ENCODE assay signal across 12 cellular contexts in genomic region chr2:88074854-88075292, GRCh38. TPM values are rescaled to one million over a fixed set of nuclear protein-coding genes. Genes with fewer than 3 reads are reported as not detected.
DNase-seq lines count a peak whose midpoint lies in the region; ATAC-seq and TF ChIP-seq lines count a peak whose summit lies in the region.
"Had no signal": no experiment of that assay in that cellular context is flagged by ENCODE, and none has a peak within 500 bp of the region (broad histone marks: within the 10 kb centered on the region; RNA-seq: fewer than 3 reads in every experiment).

No MANE protein-coding gene starts in this region.

- intact Hi-C loops in PC-9 (cut with micrococcal nuclease; ENCODE audit: unreplicated experiment) = no loop called here
- intact Hi-C loops in psoas muscle (cut with DNase I) = no loop called here
- intact Hi-C loops in natural killer cell (cut with micrococcal nuclease) = no loop called here

- peak; percentile 90 for DNase-seq in HCEC 1CT
- peak; percentile 17 to 88 for DNase-seq in PC-9
- peak; percentile 83 for DNase-seq in epithelial cell of prostate (ENCODE audit: low read depth, low spot score)
- no peak for DNase-seq in psoas muscle
- DNase-seq in NCI-H1092 (lab: John Stamatoyannopoulos, UW) = no peak
- DNase-seq in GM13977 (ENCODE audit: low spot score) = no peak
- DNase-seq in natural killer cell = no peak
- DNase-seq: activated T-cell treated with anti-CD3 and anti-CD28 coated beads, Interleukin-2, amount 50 U/mL, for 24 hours; head of caudate nucleus had no signal

- H3K27ac Mint-ChIP-seq in natural killer cell = no peak overlapping the region
- H3K27ac Mint-ChIP-seq: activated T-cell treated with anti-CD3 and anti-CD28 coated beads, Interleukin-2, amount 50 U/mL, for 24 hours; stimulated activated naive CD8-positive, alpha-beta T cell treated with anti-CD3 and anti-CD28 coated beads, Interleukin-15, Interleukin-2, amounts not matched to agents 100 ng/mL and 50 ng/mL, for 24 hours had no signal

- WGBS in psoas muscle, 3 donors = 25 to 52% (median 27%) methylated on average over 4 of the region's 4 CpGs

- ATAC-seq in psoas muscle = no peak
- ATAC-seq in GM21367 (IDR thresholded peaks at IDR 0.05; ENCODE audit: unreplicated experiment) = no peak
- no peak for ATAC-seq in natural killer cell

- H3K9me3 Mint-ChIP-seq in natural killer cell = no peaks in the 10 kb centered on the region
- H3K9me3 Mint-ChIP-seq: activated T-cell treated with anti-CD3 and anti-CD28 coated beads, Interleukin-2, amount 50 U/mL, for 24 hours; central memory CD8-positive, alpha-beta T cell; stimulated activated naive CD8-positive, alpha-beta T cell treated with anti-CD3 and anti-CD28 coated beads, Interleukin-15, Interleukin-2, amounts not matched to agents 100 ng/mL and 50 ng/mL, for 24 hours had no signal

- no TSS peak for BruUV-seq in PC-9 (replicated peaks; lab: Mats Ljungman, UMichigan)

- in situ Hi-C loops in GM13977 (cut with MboI; ENCODE audit: low pct_unique_long_range_greater_than_20kb, low sequenced_read_pairs, unreplicated experiment) = no loop called here

- H3K4me1 Mint-ChIP-seq in natural killer cell = no peaks in the 10 kb centered on the region
- H3K4me1 Mint-ChIP-seq: central memory CD8-positive, alpha-beta T cell had no signal

- no peaks in the 10 kb centered on the region for H3K36me3 ChIP-seq in PC-9 (ENCODE audit: low read depth)
- no peaks in the 10 kb centered on the region for H3K36me3 ChIP-seq in psoas muscle (ENCODE audit: insufficient read depth in 1 of 2, low read depth in 1 of 2)

- no peak overlapping the region for H3K4me3 ChIP-seq in PC-9
- H3K4me3 ChIP-seq in psoas muscle = no peak overlapping the region

- H4K20me1 ChIP-seq in PC-9 (ENCODE audit: insufficient read depth) = no peaks in the 10 kb centered on the region

- H2AFZ ChIP-seq in PC-9 = no peak overlapping the region

- peaks cover 4 to 17% of the 10 kb centered on the region in 2 donors for H3K27me3 Mint-ChIP-seq in natural killer cell (ENCODE audit: low read depth in 2 of 2)
- H3K27me3 Mint-ChIP-seq: activated T-cell treated with anti-CD3 and anti-CD28 coated beads, Interleukin-2, amount 50 U/mL, for 24 hours; stimulated activated naive CD8-positive, alpha-beta T cell treated with anti-CD3 and anti-CD28 coated beads, Interleukin-15, Interleukin-2, amounts not matched to agents 100 ng/mL and 50 ng/mL, for 24 hours had no signal

- H3K27ac ChIP-seq in PC-9 = no peak overlapping the region
- H3K27ac ChIP-seq in epithelial cell of prostate = peak overlapping the region; percentile 16
- peak overlapping the region; percentile 70 for H3K27ac ChIP-seq in psoas muscle

- H3K4me2 ChIP-seq in PC-9 = peak overlapping the region; percentile 19; the same call in 1 of the 2 replicates

- TF ChIP-seq CTCF in PC-9 (conservative IDR thresholded peaks at IDR 0.05) (no peak), psoas muscle (IDR thresholded peaks at IDR 0.05) (no peak), GM13977 (IDR thresholded peaks at IDR 0.05; ENCODE audit: extremely low read depth, insufficient read depth, missing control alignments) (no peak), natural killer cell (IDR thresholded peaks at IDR 0.05) (no peak)

- H3K27me3 ChIP-seq in PC-9 (ENCODE audit: insufficient read depth, low read depth) (no peaks in the 10 kb centered on the region), psoas muscle (ENCODE audit: insufficient read depth in 3 of 3, low read length in 2 of 3) (no peaks in the 10 kb centered on the region)

- H3K4me1 ChIP-seq in PC-9 (replicated peaks; ENCODE audit: insufficient read depth) (peaks cover 12% of the 10 kb centered on the region; the same call in 1 of the 2 replicates), psoas muscle (peaks cover 42% of the 10 kb centered on the region)

- H3K79me2 ChIP-seq in PC-9 (ENCODE audit: low read depth) = no peaks in the 10 kb centered on the region

- H3K4me3 Mint-ChIP-seq in natural killer cell = no peak overlapping the region
- H3K4me3 Mint-ChIP-seq: activated T-cell treated with anti-CD3 and anti-CD28 coated beads, Interleukin-2, amount 50 U/mL, for 24 hours; central memory CD8-positive, alpha-beta T cell; stimulated activated naive CD8-positive, alpha-beta T cell treated with anti-CD3 and anti-CD28 coated beads, Interleukin-15, Interleukin-2, amounts not matched to agents 100 ng/mL and 50 ng/mL, for 24 hours had no signal

- H3K9me2 ChIP-seq in PC-9 (ENCODE audit: insufficient read depth) = no peaks in the 10 kb centered on the region

- H3F3A ChIP-seq in PC-9 (ENCODE audit: insufficient read depth, low read depth) = peaks cover 7% of the 10 kb centered on the region; the same call in 1 of the 2 replicates

- POLR2A ChIA-PET in PC-9 (lab: Charles Lee; ENCODE audit: unreplicated experiment) = interaction anchor here (0.6 to 0.7 kb wide), 2 partner anchors 553 to 617 kb away, joined by 5 to 6 read pairs; partner anchors contain the start of gene RPIA

- CTCF ChIA-PET in PC-9 (lab: Charles Lee) = no interaction called here

- no peaks in the 10 kb centered on the region for H3K36me3 Mint-ChIP-seq in natural killer cell

- no peaks in the 10 kb centered on the region for H3K9me3 ChIP-seq in PC-9 (ENCODE audit: insufficient read depth, low read depth)
- no peaks in the 10 kb centered on the region for H3K9me3 ChIP-seq in psoas muscle

RNA-seq across cellular contexts. Expression of gene SMYD1, which starts 7.2 kb away (rescaled TPM):
- total RNA-seq in PC-9 (2021) = not detected in 2 replicates
- 100 to 1,000 TPM; 143 to 325 (median 232) TPM for total RNA-seq in psoas muscle
- polyA plus RNA-seq in psoas muscle = 100 to 1,000 TPM in 1 of 3 donors, 10 to 100 TPM in 1, 1 to 10 TPM in 1; 8.0 to 112 (median 57.2) TPM
- not detected for total RNA-seq in natural killer cell

RNA-seq across cellular contexts. Expression of gene KRCC1, which starts 19.3 kb away (rescaled TPM):
- total RNA-seq in PC-9 (2021) (12.3 and 17.4 TPM in 2 replicates), psoas muscle (10 to 100 TPM; 10.8 to 24.1 (median 18.7) TPM), natural killer cell (10 to 100 TPM in 2 of 3 donors, 1 to 10 TPM in 1; 9.0 to 17.0 (median 10.5) TPM)
- 10 to 100 TPM; 19.1 to 44.4 (median 20.1) TPM for polyA plus RNA-seq in psoas muscle

RNA-seq across cellular contexts. Expression of gene FABP1, which starts 53.0 kb away (rescaled TPM):
- total RNA-seq in PC-9 (2021) = not detected in 2 replicates
- under 1 TPM in 3 of 4 donors, not detected in 1; 0.52 to 0.89 (median 0.65) TPM for total RNA-seq in psoas muscle
- polyA plus RNA-seq in psoas muscle = 1 to 10 TPM in 2 of 3 donors, not detected in 1; 1.6 to 4.5 TPM
- total RNA-seq in natural killer cell = not detected

RNA-seq across cellular contexts. Expression of gene RNU2-63P, which starts 58.5 kb away (rescaled TPM):
- total RNA-seq in PC-9 (2021) = 3.9 TPM in 1 of 2 replicates, not detected in the other
- total RNA-seq in psoas muscle = 1 to 10 TPM in 1 of 4 donors, not detected in 3; 5.0 TPM
- polyA plus RNA-seq in psoas muscle = not detected
- 100 to 1,000 TPM in 1 of 3 donors, 10 to 100 TPM in 2; 46.9 to 117 (median 48.3) TPM for total RNA-seq in natural killer cell

Comparison
In these comparisons a context has a peak if more than half of its experiments do, and no peak if none do; other contexts are left out.
1. DNase-seq: peak in HCEC 1CT (single experiment), PC-9 (2 of 2) and epithelial cell of prostate (single experiment); none in psoas muscle (0 of 2), NCI-H1092 (single experiment), GM13977 (single experiment) and natural killer cell (single experiment).
2. RNA of gene SMYD1, which starts 7.2 kb away (total RNA-seq): 143 to 325 TPM in psoas muscle; not detected in PC-9 and not detected in natural killer cell; every median in the first group is over 100 times any median in the second.